ENCODE assay signal across 9 cellular contexts in the genomic region with DNA sequence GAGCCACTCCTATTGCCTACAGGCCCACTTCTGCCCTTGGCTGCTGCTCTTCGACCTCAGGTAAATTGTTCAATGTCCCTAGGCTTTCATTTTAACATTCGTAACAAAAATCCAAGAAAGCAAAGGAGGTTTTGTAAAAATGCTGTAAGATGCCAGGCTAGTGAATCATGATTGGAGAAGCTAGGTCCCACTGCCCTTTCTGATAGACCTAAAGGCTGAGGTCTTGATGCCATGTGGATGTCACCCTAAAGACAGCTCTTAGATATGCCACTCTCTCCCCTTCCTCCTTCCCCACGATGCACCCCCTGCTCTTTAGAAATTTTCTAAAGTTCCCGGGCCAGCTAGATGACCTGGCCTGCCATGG. TPM values are rescaled to one million over a fixed set of nuclear protein-coding genes. Genes with fewer than 3 reads are reported as not detected.
A peak's percentile ranks its signal among the peaks of the same experiment; 100 is the strongest.
DNase-seq lines count a peak whose midpoint lies in the region; ATAC-seq and TF ChIP-seq lines count a peak whose summit lies in the region.
"Had no signal": no experiment of that assay in that cellular context is flagged by ENCODE, and none has a peak within 500 bp of the region (broad histone marks: within the 10 kb centered on the region; RNA-seq: fewer than 3 reads in every experiment).

No MANE protein-coding gene starts in this region.

- intact Hi-C loops in esophagus squamous epithelium (cut with DNase I) = no loop called here
- intact Hi-C loops in gastrocnemius medialis (cut with DNase I; ENCODE audit: low total_unique reads) = no loop called here

- peaks cover 61% of the 10 kb centered on the region for H3K36me3 ChIP-seq in SJSA1
- H3K36me3 ChIP-seq in esophagus squamous epithelium = peaks cover 0 to 7% (median 0%) of the 10 kb centered on the region in 3 donors
- peaks cover 3 to 29% of the 10 kb centered on the region in 2 donors for H3K36me3 ChIP-seq in gastrocnemius medialis

- TF ChIP-seq CTCF in esophagus squamous epithelium (IDR thresholded peaks at IDR 0.05) (no peak), gastrocnemius medialis (IDR thresholded peaks at IDR 0.05 in 4 of 5, conservative IDR thresholded peaks at IDR 0.05 in 1 of 5) (no peak)

- peak overlapping the region; percentile 54 for H3K27ac ChIP-seq in SJSA1
- H3K27ac ChIP-seq in esophagus squamous epithelium = peak overlapping the region in 3 of 4 donors; percentile 43 to 65 (median 51)
- peak overlapping the region; percentile 66 to 75 (median 70) for H3K27ac ChIP-seq in gastrocnemius medialis

- in situ Hi-C loops in Caki2 (cut with HindIII; ENCODE audit: low pct_unique_long_range_greater_than_20kb, low sequenced_read_pairs) (no loop called here), gastrocnemius medialis (cut with MboI; ENCODE audit: low sequenced_read_pairs in 4 of 4) (no loop called here)

- H3K4me1 ChIP-seq in SJSA1 (replicated peaks) (peaks cover 37% of the 10 kb centered on the region), esophagus squamous epithelium (peaks cover 10 to 38% (median 25%) of the 10 kb centered on the region in 3 donors), gastrocnemius medialis (peaks cover 14 to 18% of the 10 kb centered on the region in 2 donors)

- no peak for ATAC-seq in gastrocnemius medialis
- ATAC-seq in HG03108 (IDR thresholded peaks at IDR 0.05; ENCODE audit: unreplicated experiment) = no peak
- ATAC-seq in HG02884 (IDR thresholded peaks at IDR 0.05; ENCODE audit: unreplicated experiment) = no peak
- ATAC-seq in GM18520 (IDR thresholded peaks at IDR 0.05; ENCODE audit: unreplicated experiment) = no peak

- no peaks in the 10 kb centered on the region for H3K27me3 ChIP-seq in SJSA1 (replicated peaks)
- no peaks in the 10 kb centered on the region for H3K27me3 ChIP-seq in esophagus squamous epithelium
- no peaks in the 10 kb centered on the region for H3K27me3 ChIP-seq in gastrocnemius medialis

- no peak overlapping the region for H3K4me3 ChIP-seq in SJSA1
- no peak overlapping the region for H3K4me3 ChIP-seq in esophagus squamous epithelium
- H3K4me3 ChIP-seq in gastrocnemius medialis = no peak overlapping the region

- H3K9me3 ChIP-seq in SJSA1 (replicated peaks) (no peaks in the 10 kb centered on the region), esophagus squamous epithelium (no peaks in the 10 kb centered on the region), gastrocnemius medialis (no peaks in the 10 kb centered on the region)

- TF ChIP-seq POLR2A in esophagus squamous epithelium (IDR thresholded peaks at IDR 0.05) (no peak), gastrocnemius medialis (IDR thresholded peaks at IDR 0.05) (no peak)

- WGBS in esophagus squamous epithelium, 2 donors = 64 to 70% methylated on average over 4 of the region's 4 CpGs

- DNase-seq in Caki2 (ENCODE audit: low read depth) (peak; percentile 8), SJSA1 (ENCODE audit: low read depth in 1 of 2, low spot score in 2 of 2) (no peak), esophagus squamous epithelium (lab: John Stamatoyannopoulos, UW) (no peak), gastrocnemius medialis (no peak), T-helper 1 cell (no peak)
- DNase-seq: activated CD8-positive, alpha-beta memory T cell treated with anti-CD3 and anti-CD28 coated beads, Interleukin-2, amount 50 U/mL, for 4 hours had no signal

RNA-seq across cellular contexts. Expression of a gene that starts 9.9 kb away (rescaled TPM):
- 7.0 and 8.0 TPM in 2 replicates for total RNA-seq in Caki2 (2014; rRNA removed; shearing (Covaris generic); ENCODE audit: low replicate concordance)
- total RNA-seq in SJSA1 (2014; rRNA removed; shearing (Covaris generic)) = 2.9 and 5.8 TPM in 2 replicates
- total RNA-seq in esophagus squamous epithelium (1 to 10 TPM; 3.6 to 5.6 (median 4.9) TPM), gastrocnemius medialis (10 to 100 TPM in 2 of 4 donors, 1 to 10 TPM in 2; 2.5 to 11.1 (median 6.7) TPM)

RNA-seq across cellular contexts. Expression of a gene that starts 45.0 kb away (rescaled TPM):
- 24.9 and 26.6 TPM in 2 replicates for total RNA-seq in Caki2 (2014; rRNA removed; shearing (Covaris generic); ENCODE audit: low replicate concordance)
- 45.4 and 54.4 TPM in 2 replicates for total RNA-seq in SJSA1 (2014; rRNA removed; shearing (Covaris generic))
- total RNA-seq in esophagus squamous epithelium (10 to 100 TPM; 27.7 to 38.0 (median 36.5) TPM), gastrocnemius medialis (10 to 100 TPM; 67.3 to 80.7 (median 74.4) TPM)

RNA-seq across cellular contexts. Expression of a gene that starts 49.2 kb away (rescaled TPM):
- 112 and 135 TPM in 2 replicates for total RNA-seq in Caki2 (2014; rRNA removed; shearing (Covaris generic); ENCODE audit: low replicate concordance)
- total RNA-seq in SJSA1 (2014; rRNA removed; shearing (Covaris generic)) = 61.1 and 74.6 TPM in 2 replicates
- total RNA-seq in esophagus squamous epithelium (10 to 100 TPM; 56.5 to 72.4 (median 70.8) TPM), gastrocnemius medialis (10 to 100 TPM; 19.9 to 50.3 (median 34.6) TPM)
